9 cellular contexts compared by ENCODE assay signal in genomic region chr22:40247976-40248375, GRCh38.
DNase-seq lines count a peak whose midpoint lies in the region; TF ChIP-seq lines count a peak whose summit lies in the region.
"Had no signal": no experiment of that assay in that cellular context is flagged by ENCODE, and none has a peak within 500 bp of the region (broad histone marks: within the 10 kb centered on the region; RNA-seq: fewer than 3 reads in every experiment).

No MANE protein-coding gene starts in this region.

- no peaks in the 10 kb centered on the region for H3K36me3 Mint-ChIP-seq in endothelial cell (ENCODE audit: low read depth, unreplicated experiment)

- H4K5ac ChIP-seq in mesendoderm (ENCODE audit: low read length), result no peak overlapping the region

- no peak overlapping the region for H3K27ac Mint-ChIP-seq in endothelial cell (ENCODE audit: unreplicated experiment)

- no peak overlapping the region for H2BK15ac ChIP-seq in mesendoderm (replicated peaks; ENCODE audit: low read depth)

- H3K27me3 Mint-ChIP-seq in endothelial cell (ENCODE audit: unreplicated experiment), result no peaks in the 10 kb centered on the region

- H3K79me2 ChIP-seq in mesendoderm (ENCODE audit: control insufficient read depth, insufficient read depth, low read length), result peaks cover 13% of the 10 kb centered on the region

- H3K36me3 ChIP-seq in mesendoderm (ENCODE audit: control insufficient read depth, insufficient read depth, low read length), result no peaks in the 10 kb centered on the region

- TF ChIP-seq CTCF in endothelial cell (IDR thresholded peaks at IDR 0.05; ENCODE audit: unreplicated experiment), result no peak

- H2BK120ac ChIP-seq in mesendoderm (ENCODE audit: low read depth, low read length), result no peak overlapping the region

- H2BK5ac ChIP-seq in mesendoderm (ENCODE audit: low read length), result no peak overlapping the region

- H3K4ac ChIP-seq in mesendoderm (ENCODE audit: low read depth, low read length), result no peak overlapping the region

- no peak overlapping the region for H3K4me3 Mint-ChIP-seq in endothelial cell (ENCODE audit: unreplicated experiment)

- WGBS in mesendoderm (ENCODE audit: extremely low coverage, insufficient coverage, low lambda C conversion rate), result no CpG with 5 or more reads among the region's 6 CpGs

- no peak overlapping the region for H3K4me2 ChIP-seq in mesendoderm (ENCODE audit: low read length)

- H3K4me1 ChIP-seq in mesendoderm (ENCODE audit: control insufficient read depth, low read depth, low read length), result no peaks in the 10 kb centered on the region

- peaks cover 7% of the 10 kb centered on the region for H3K79me1 ChIP-seq in mesendoderm (ENCODE audit: low read length)

- H3K56ac ChIP-seq in mesendoderm (ENCODE audit: low read length), result no peak overlapping the region

- no peaks in the 10 kb centered on the region for H3K27me3 ChIP-seq in mesendoderm (ENCODE audit: insufficient read depth, low read length, poor library complexity)

- no peak overlapping the region for H3K18ac ChIP-seq in mesendoderm (ENCODE audit: low read length)

- H3K9ac ChIP-seq in mesendoderm (ENCODE audit: low read length), result no peak overlapping the region

- peak; percentile 44 for DNase-seq in T follicular helper cell (ENCODE audit: low read depth)
- peak; percentile 49 for DNase-seq in activated CD8-positive, alpha-beta memory T cell treated with anti-CD3 and anti-CD28 coated beads, Interleukin-2, amount 50 U/mL, for 1 hour (ENCODE audit: extremely low read depth)
- peak; percentile 43 for DNase-seq in effector CD4-positive, alpha-beta T cell
- DNase-seq in stimulated activated CD8-positive, alpha-beta memory T cell treated with anti-CD3 and anti-CD28 coated beads, Interleukin-4, amount 100 ng/mL, for 24 hours (ENCODE audit: low read depth), result peak; percentile 39
- DNase-seq in NCI-H146 (lab: John Stamatoyannopoulos, UW), result no peak
- no peak for DNase-seq in endothelial cell (ENCODE audit: low spot score)
- DNase-seq in mesendoderm, result no peak
- DNase-seq in OCI-M1 (lab: John Stamatoyannopoulos, UW), result no peak
- DNase-seq: NCI-H1092 treated with DMSO at 0.1 percent for 48 hours had no signal

- H3K9me3 Mint-ChIP-seq in endothelial cell (ENCODE audit: unreplicated experiment), result no peaks in the 10 kb centered on the region

- no peak overlapping the region for H3K27ac ChIP-seq in mesendoderm (ENCODE audit: low read depth, low read length)

- H3K4me1 Mint-ChIP-seq in endothelial cell (ENCODE audit: unreplicated experiment), result peaks cover 26% of the 10 kb centered on the region

- H3K4me3 ChIP-seq in mesendoderm (ENCODE audit: low read length), result no peak overlapping the region

- no peak overlapping the region for H2AK5ac ChIP-seq in mesendoderm (ENCODE audit: low read length)

- no peak overlapping the region for H4K8ac ChIP-seq in mesendoderm (ENCODE audit: low read depth, low read length)

- H3K23ac ChIP-seq in mesendoderm (ENCODE audit: low read length), result no peak overlapping the region

Comparison
In these comparisons a context has a peak if more than half of its experiments do, and no peak if none do; other contexts are left out.
1. DNase-seq: peak in T follicular helper cell (single experiment), activated CD8-positive, alpha-beta memory T cell treated with anti-CD3 and anti-CD28 coated beads, Interleukin-2, amount 50 U/mL, for 1 hour (single experiment), effector CD4-positive, alpha-beta T cell (single experiment) and stimulated activated CD8-positive, alpha-beta memory T cell treated with anti-CD3 and anti-CD28 coated beads, Interleukin-4, amount 100 ng/mL, for 24 hours (single experiment); none in NCI-H146 (single experiment), endothelial cell (single experiment), mesendoderm (single experiment) and OCI-M1 (single experiment).